ENCODE assay signal across 1 cellular context in genomic region chr2:63589148-63589972, GRCh38.
TF ChIP-seq lines count a peak whose summit lies in the region.

No MANE protein-coding gene starts in this region.

TF ChIP-seq in GM23338, 12 proteins besides CTCF, POLR2A, EP300 and RAD21 (continued from another document):
- TF ChIP-seq REST (IDR thresholded peaks at IDR 0.05; ENCODE audit: unreplicated experiment), result no peak
TF ChIP-seq in GM23338: peak in this region for 0.
